Comparison of ENCODE assay signal across 8 cellular contexts in the genomic region with DNA sequence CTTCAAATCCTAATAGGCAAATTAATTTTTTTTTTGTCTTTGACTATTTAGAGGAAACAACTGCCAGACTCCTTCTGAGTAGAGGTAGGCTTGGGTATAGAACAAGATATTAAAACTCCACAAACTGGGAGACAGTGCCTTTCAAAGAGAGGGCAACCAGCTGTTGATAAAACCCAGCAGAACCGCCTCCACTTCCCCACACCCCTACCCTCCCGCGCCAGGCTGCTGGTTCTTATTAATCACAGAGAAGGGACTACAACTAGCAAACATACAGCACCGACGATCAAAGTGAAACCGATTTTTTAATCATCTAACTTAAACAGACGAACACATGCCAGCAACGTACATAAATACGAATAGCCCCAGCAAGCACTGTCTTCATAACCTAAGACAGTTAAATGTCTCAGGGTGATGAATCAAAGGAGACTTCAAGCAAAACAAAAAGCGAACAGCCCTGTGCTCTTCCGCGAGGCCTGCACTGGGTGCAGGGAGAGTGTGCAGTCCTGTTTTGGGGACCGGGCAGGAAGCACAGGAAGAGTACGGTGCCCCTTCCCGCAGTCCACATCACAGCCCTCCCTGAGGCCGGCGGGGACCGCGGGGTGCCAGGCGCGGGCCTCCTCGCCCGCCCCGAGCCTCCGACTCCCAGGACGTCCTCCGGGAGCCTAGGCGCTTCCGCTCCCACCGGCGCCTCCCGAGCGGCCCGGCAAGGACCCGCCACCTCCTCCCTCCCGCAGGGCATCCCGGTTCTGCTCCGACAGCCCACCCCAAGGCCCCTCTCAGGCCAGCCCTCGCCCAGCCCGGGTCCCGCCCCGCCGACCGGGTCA.
DNase-seq lines count a peak whose midpoint lies in the region; ATAC-seq and TF ChIP-seq lines count a peak whose summit lies in the region.

No MANE protein-coding gene starts in this region.

- H3K36me3 ChIP-seq in hepatocyte (replicated peaks; ENCODE audit: insufficient read depth, low read depth), result no peaks in the 10 kb centered on the region

- under 1% methylated on average over 26 of the region's 44 CpGs for WGBS in hepatocyte (ENCODE audit: low lambda C conversion rate, missing lambda C conversion rate)

- H3K79me2 ChIP-seq in hepatocyte, result peaks cover 42% of the 10 kb centered on the region

- peaks cover 26% of the 10 kb centered on the region for H3K4me1 Mint-ChIP-seq in CD14-positive monocyte

- in situ Hi-C loops in astrocyte of the cerebellum (cut with HindIII; ENCODE audit: low sequenced_read_pairs), result no loop called here

- H4K20me1 ChIP-seq in hepatocyte (ENCODE audit: insufficient read depth, poor library complexity, severe bottlenecking), result peaks cover 12% of the 10 kb centered on the region

- H2AFZ ChIP-seq in hepatocyte, result peak overlapping the region; percentile 55

- TF ChIP-seq CTCF in CD14-positive monocyte (IDR thresholded peaks at IDR 0.05) (no peak), astrocyte of the cerebellum (IDR thresholded peaks at IDR 0.05; ENCODE audit: low read depth, low read length, missing control alignments) (no peak), hepatocyte (IDR thresholded peaks at IDR 0.05; ENCODE audit: poor library complexity) (no peak), retinal pigment epithelial cell (conservative IDR thresholded peaks at IDR 0.05; ENCODE audit: low read depth, low read length) (no peak)

- H3K9me3 Mint-ChIP-seq in CD14-positive monocyte, result peaks cover 0 to 8% (median 0%) of the 10 kb centered on the region in 7 donors

- peak overlapping the region in 1 of 7 donors; percentile 42 for H3K27ac Mint-ChIP-seq in CD14-positive monocyte

- no peaks in the 10 kb centered on the region for H3K27me3 ChIP-seq in hepatocyte

- H3K9me2 ChIP-seq in hepatocyte (replicated peaks; ENCODE audit: insufficient read depth), result no peaks in the 10 kb centered on the region

- H3K4me1 ChIP-seq in hepatocyte (ENCODE audit: insufficient read depth), result peaks cover 15% of the 10 kb centered on the region

- H3K4me3 ChIP-seq in astrocyte of the cerebellum (ENCODE audit: low read depth, low read length) (peak overlapping the region; percentile 72), hepatocyte (peak overlapping the region; percentile 89), retinal pigment epithelial cell (ENCODE audit: low read length) (peak overlapping the region; percentile 84)

- H3K9me3 ChIP-seq in hepatocyte (ENCODE audit: low read depth), result no peaks in the 10 kb centered on the region

- intact Hi-C loops in CD14-positive monocyte (cut with micrococcal nuclease), result no loop called here

- H3K27ac ChIP-seq in hepatocyte, result peak overlapping the region; percentile 92

- ATAC-seq in GM19324 (IDR thresholded peaks at IDR 0.05; ENCODE audit: low FRiP score, unreplicated experiment) (peak; percentile 30), HG03378 (IDR thresholded peaks at IDR 0.05; ENCODE audit: unreplicated experiment) (peak; percentile 19), SK-N-SH treated with all-trans-retinoic acid at 6 μM for 48 hours (peak; percentile 55)

- H3K4me2 ChIP-seq in hepatocyte, result peak overlapping the region; percentile 76

- H3K27me3 Mint-ChIP-seq in CD14-positive monocyte (ENCODE audit: low read depth in 3 of 3), result peaks cover 36 to 43% (median 37%) of the 10 kb centered on the region in 3 donors

- H3K36me3 Mint-ChIP-seq in CD14-positive monocyte, result no peaks in the 10 kb centered on the region

- DNase-seq in CD14-positive monocyte (ENCODE audit: low spot score), result no peak
- no peak for DNase-seq in astrocyte of the cerebellum (ENCODE audit: low read depth)
- peak; percentile 67 for DNase-seq in hepatocyte (ENCODE audit: low spot score)
- DNase-seq in retinal pigment epithelial cell (ENCODE audit: low read depth), result no peak
- DNase-seq in SKM-1 treated with dmso at 0.1 percent for 144 hours (lab: John Stamatoyannopoulos, UW; ENCODE audit: unreplicated experiment), result no peak

- H3K4me3 Mint-ChIP-seq in CD14-positive monocyte, result peak overlapping the region; percentile 86 to 98

TF ChIP-seq in SK-N-SH treated with all-trans-retinoic acid at 6 μM for 48 hours, 23 proteins besides CTCF, POLR2A, EP300 and RAD21:
- no peak for TF ChIP-seq ZNF565 (CRISPR knock-in tag; conservative IDR thresholded peaks at IDR 0.05; ENCODE audit: low read depth)
- TF ChIP-seq ESRRG (CRISPR knock-in tag; IDR thresholded peaks at IDR 0.05), result no peak
- peak; percentile 61; the same call in 1 of the 2 replicates for TF ChIP-seq ZNF70 (CRISPR knock-in tag; IDR thresholded peaks at IDR 0.05)
